In genomic region chr22:39654959-39655579, GRCh38 we compare ENCODE assay signal across 15 cellular contexts.
DNase-seq lines count a peak whose midpoint lies in the region; ATAC-seq and TF ChIP-seq lines count a peak whose summit lies in the region.
"Had no signal": no experiment of that assay in that cellular context is flagged by ENCODE, and none has a peak within 500 bp of the region (broad histone marks: within the 10 kb centered on the region; RNA-seq: fewer than 3 reads in every experiment).

No MANE protein-coding gene starts in this region.

- intact Hi-C loops in Right ventricle myocardium inferior (cut with DNase I): no loop called here
- intact Hi-C loops in left lung (cut with DNase I): no loop called here

- TF ChIP-seq CTCF in cardiac muscle cell (IDR thresholded peaks at IDR 0.05; ENCODE audit: low read depth, low read length) (peak; percentile 22), chondrocyte (IDR thresholded peaks at IDR 0.05) (peak; percentile 36), left lung (IDR thresholded peaks at IDR 0.05) (no peak)

- H3K36me3 ChIP-seq in cardiac muscle cell (no peaks in the 10 kb centered on the region), left lung (no peaks in the 10 kb centered on the region)
- H3K36me3 ChIP-seq: tibial artery had no signal

- H3K9me3 Mint-ChIP-seq in chondrocyte (ENCODE audit: low read depth): no peaks in the 10 kb centered on the region
- H3K9me3 Mint-ChIP-seq: activated CD4-positive, alpha-beta T cell treated with anti-CD3 and anti-CD28 coated beads, Interleukin-2, amount 10 ng/mL, durations not matched to agents 7 days and 5 days; activated T-helper 2 cell treated with anti-CD3 and anti-CD28 coated beads, Interferon-gamma antibody, Interleukin-2, Interleukin-4, amounts not matched to agents 10 μg/mL and 5 μg/mL and 100 μg/mL, durations not matched to agents 14 hours and 24 hours and 36 hours had no signal

- H3K4me3 ChIP-seq in cardiac muscle cell (no peak overlapping the region), left lung (no peak overlapping the region)
- H3K4me3 ChIP-seq: GM23248, tibial artery had no signal

- H3K27me3 Mint-ChIP-seq in chondrocyte (ENCODE audit: low read depth): peaks cover 40% of the 10 kb centered on the region
- H3K27me3 Mint-ChIP-seq: activated CD4-positive, alpha-beta T cell treated with anti-CD3 and anti-CD28 coated beads, Interleukin-2, amount 10 ng/mL, durations not matched to agents 7 days and 5 days had no signal

- no peak for ATAC-seq in Right ventricle myocardium inferior
- no peak for ATAC-seq in left lung
- no peak for ATAC-seq in GM18909 (IDR thresholded peaks at IDR 0.05; ENCODE audit: poor library complexity, unreplicated experiment)
- ATAC-seq: left cardiac atrium had no signal

- peaks cover 2% of the 10 kb centered on the region for H3K4me1 Mint-ChIP-seq in chondrocyte (ENCODE audit: low read depth)

- H3K4me3 Mint-ChIP-seq in chondrocyte (ENCODE audit: unreplicated experiment): no peak overlapping the region
- H3K4me3 Mint-ChIP-seq: activated CD4-positive, alpha-beta T cell treated with anti-CD3 and anti-CD28 coated beads, Interleukin-2, amount 10 ng/mL, durations not matched to agents 7 days and 5 days had no signal

- no peaks in the 10 kb centered on the region for H3K36me3 Mint-ChIP-seq in chondrocyte (ENCODE audit: low read depth)

- no peaks in the 10 kb centered on the region for H3K27me3 ChIP-seq in cardiac muscle cell
- peaks cover 3 to 58% of the 10 kb centered on the region in 2 donors for H3K27me3 ChIP-seq in left lung

- H3K4me1 ChIP-seq in cardiac muscle cell (ENCODE audit: low read depth) (no peaks in the 10 kb centered on the region), left lung (no peaks in the 10 kb centered on the region)
- H3K4me1 ChIP-seq: tibial artery had no signal

- H3K27ac ChIP-seq in cardiac muscle cell: no peak overlapping the region
- no peak overlapping the region for H3K27ac ChIP-seq in left lung
- H3K27ac ChIP-seq: GM23248, tibial artery had no signal

- H3K9me3 ChIP-seq in cardiac muscle cell (ENCODE audit: low read depth) (no peaks in the 10 kb centered on the region), left lung (no peaks in the 10 kb centered on the region)

- no peak for DNase-seq in cardiac muscle cell (ENCODE audit: low read depth in 1 of 2, low spot score in 1 of 2)
- DNase-seq in Right ventricle myocardium inferior (ENCODE audit: missing footprints): no peak
- DNase-seq in NCI-H69 (lab: John Stamatoyannopoulos, UW): peak; percentile 39
- no peak for DNase-seq in chondrocyte (ENCODE audit: low spot score)
- no peak for DNase-seq in left lung
- DNase-seq in SIG-M5 (lab: John Stamatoyannopoulos, UW): no peak
- DNase-seq in NCI-H128 (lab: John Stamatoyannopoulos, UW; ENCODE audit: unreplicated experiment): no peak
- DNase-seq: activated CD4-positive, alpha-beta T cell treated with anti-CD3 and anti-CD28 coated beads, Interleukin-2, amount 10 ng/mL, durations not matched to agents 7 days and 5 days; GM23248; left cardiac atrium; MV-4-11; NCI-H446; tibial artery had no signal

- no peak overlapping the region for H3K27ac Mint-ChIP-seq in chondrocyte (ENCODE audit: unreplicated experiment)
- H3K27ac Mint-ChIP-seq: activated CD4-positive, alpha-beta T cell treated with anti-CD3 and anti-CD28 coated beads, Interleukin-2, amount 10 ng/mL, durations not matched to agents 7 days and 5 days; activated T-helper 2 cell treated with anti-CD3 and anti-CD28 coated beads, Interferon-gamma antibody, Interleukin-2, Interleukin-4, amounts not matched to agents 10 μg/mL and 5 μg/mL and 100 μg/mL, durations not matched to agents 14 hours and 24 hours and 36 hours had no signal

Comparison
In these comparisons a context has a peak if more than half of its experiments do, and no peak if none do; other contexts are left out.
1. CTCF ChIP-seq: peak in cardiac muscle cell (single experiment) and chondrocyte (single experiment); none in left lung (0 of 2).